ENCODE assay signal across 34 cellular contexts in the genomic region with DNA sequence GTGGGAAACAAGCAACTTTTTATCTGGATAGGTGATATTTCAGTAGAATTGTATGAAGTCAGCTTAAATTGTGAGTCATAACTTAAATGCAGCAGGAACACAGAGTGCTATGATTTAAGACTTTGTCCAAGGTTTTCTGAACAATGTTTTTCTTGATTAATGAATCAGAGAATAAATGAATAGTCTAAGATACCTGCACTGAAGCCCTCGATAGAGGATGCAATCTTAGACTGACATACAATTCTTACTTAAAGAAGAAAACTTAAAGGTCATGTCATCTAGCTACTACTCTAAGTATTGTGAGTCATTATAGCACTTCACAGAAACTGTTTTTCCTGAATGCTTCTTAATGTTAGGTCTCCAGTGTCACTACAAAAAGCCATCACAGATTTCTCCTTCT. TPM values are rescaled to one million over a fixed set of nuclear protein-coding genes. Genes with fewer than 3 reads are reported as not detected.
DNase-seq lines count a peak whose midpoint lies in the region; ATAC-seq, FAIRE-seq and TF ChIP-seq lines count a peak whose summit lies in the region.
"Had no signal": no experiment of that assay in that cellular context is flagged by ENCODE, and none has a peak within 500 bp of the region (broad histone marks: within the 10 kb centered on the region; RNA-seq: fewer than 3 reads in every experiment).

No MANE protein-coding gene starts in this region.

- H3K36me3 Mint-ChIP-seq in astrocyte (ENCODE audit: low read depth, unreplicated experiment): no peaks in the 10 kb centered on the region
- H3K36me3 Mint-ChIP-seq: activated CD4-positive, alpha-beta memory T cell treated with anti-CD3 and anti-CD28 coated beads for 36 hours had no signal

- peak; percentile 1 for DNase-seq in astrocyte (ENCODE audit: low read depth)
- DNase-seq in fibroblast of pulmonary artery (ENCODE audit: low read depth): peak; percentile 3
- peak; percentile 81 for DNase-seq in renal cortical epithelial cell (ENCODE audit: low read depth)
- no peak for DNase-seq in GM03348 (ENCODE audit: low spot score)
- DNase-seq in GM19240 (ENCODE audit: insufficient read length, low spot score): no peak
- no peak for DNase-seq in NCI-H226
- DNase-seq: activated CD4-positive, alpha-beta memory T cell treated with anti-CD3 and anti-CD28 coated beads for 36 hours; activated CD4-positive, CD25-positive, alpha-beta regulatory T cell treated with anti-CD3 and anti-CD28 coated beads, Interleukin-2, amount 50 U/mL, for 72 hours; activated naive CD4-positive, alpha-beta T cell; Caco-2; DND-41; endodermal cell; gastrocnemius medialis; KG1; left colon; mesendoderm; NCI-H1417 treated with DMSO at 0.1 percent for 48 hours; NCI-H2029 treated with DMSO at 0.1 percent for 48 hours; NCI-H2227 treated with DMSO at 0.1 percent for 48 hours; NCI-H526 treated with DMSO at 0.1 percent for 48 hours; ovary; SHP77; stimulated activated CD4-positive, alpha-beta T cell treated with anti-CD3 and anti-CD28 coated beads, Interleukin-1b, Interleukin-23, amount 100 ng/mL, for 48 hours; stimulated activated naive CD4-positive, alpha-beta T cell treated with Interleukin-2 at 50 U/mL for 16 hours had no signal

- no peaks in the 10 kb centered on the region for H3K9me3 Mint-ChIP-seq in astrocyte (ENCODE audit: unreplicated experiment)
- H3K9me3 Mint-ChIP-seq: activated CD4-positive, alpha-beta memory T cell treated with anti-CD3 and anti-CD28 coated beads for 36 hours; endodermal cell; neural crest cell had no signal

- H3K27ac ChIP-seq in astrocyte (ENCODE audit: low read depth, low read length): no peak overlapping the region
- H3K27ac ChIP-seq: C4-2B, cardiac muscle cell, gastrocnemius medialis, HL-60, ovary had no signal

- no peaks in the 10 kb centered on the region for H4K20me1 ChIP-seq in Loucy (ENCODE audit: insufficient read depth, low read length, poor library complexity, severe bottlenecking)
- H4K20me1 ChIP-seq in astrocyte (ENCODE audit: insufficient read depth, low read length): no peaks in the 10 kb centered on the region

- no peak for ATAC-seq in GM21825 (IDR thresholded peaks at IDR 0.05; ENCODE audit: unreplicated experiment)
- ATAC-seq: esophagus mucosa, gastrocnemius medialis, left colon had no signal

- H3K9me3 ChIP-seq in Loucy (ENCODE audit: insufficient read depth, low read depth, low read length) (no peaks in the 10 kb centered on the region), astrocyte (ENCODE audit: insufficient read depth, low read depth, low read length) (no peaks in the 10 kb centered on the region)
- H3K9me3 ChIP-seq: Caco-2, gastrocnemius medialis, ovary had no signal

- no peak for FAIRE-seq in astrocyte (lab: Jason Lieb, UNC)
- FAIRE-seq: H54 had no signal

- H3K4me3 ChIP-seq in Loucy (ENCODE audit: low read length, poor library complexity, severe bottlenecking) (no peak overlapping the region), astrocyte (ENCODE audit: insufficient read depth, low read depth, low read length) (no peak overlapping the region), fibroblast of pulmonary artery (replicated peaks; ENCODE audit: low read depth, low read length) (no peak overlapping the region)
- H3K4me3 ChIP-seq: cardiac muscle cell, gastrocnemius medialis, ovary, smooth muscle cell had no signal

- no peaks in the 10 kb centered on the region for H3F3A ChIP-seq in Loucy (ENCODE audit: low read depth)

- H3K4me2 ChIP-seq in Loucy (ENCODE audit: low read depth, low read length, poor library complexity, severe bottlenecking) (no peak overlapping the region), astrocyte (ENCODE audit: low read length) (no peak overlapping the region)
- H3K4me2 ChIP-seq: smooth muscle cell had no signal

- H3K4me1 ChIP-seq in Loucy (ENCODE audit: insufficient read depth, low read length, poor library complexity, severe bottlenecking) (peaks cover 15% of the 10 kb centered on the region), astrocyte (ENCODE audit: insufficient read depth, low read length) (no peaks in the 10 kb centered on the region)
- H3K4me1 ChIP-seq: gastrocnemius medialis had no signal

- H3K79me2 ChIP-seq in Loucy (ENCODE audit: insufficient read depth, low read length) (no peaks in the 10 kb centered on the region), astrocyte (ENCODE audit: insufficient read depth, low read length) (no peaks in the 10 kb centered on the region)

- H3K27me3 Mint-ChIP-seq in astrocyte (ENCODE audit: low read depth, unreplicated experiment): peaks cover 3% of the 10 kb centered on the region
- H3K27me3 Mint-ChIP-seq: activated CD4-positive, alpha-beta memory T cell treated with anti-CD3 and anti-CD28 coated beads for 36 hours had no signal

- no peak overlapping the region for H3K9ac ChIP-seq in Loucy (ENCODE audit: low read depth, low read length, poor library complexity, severe bottlenecking)
- no peak overlapping the region for H3K9ac ChIP-seq in astrocyte (ENCODE audit: low read length)

- H3K4me1 Mint-ChIP-seq in astrocyte (ENCODE audit: low read depth, unreplicated experiment): peaks cover 13% of the 10 kb centered on the region
- H3K4me1 Mint-ChIP-seq: neural crest cell had no signal

- no peaks in the 10 kb centered on the region for H3K9me2 ChIP-seq in Loucy (replicated peaks; ENCODE audit: low read depth, low read length)

- H3K36me3 ChIP-seq in Loucy (ENCODE audit: insufficient read depth, low read length) (no peaks in the 10 kb centered on the region), astrocyte (ENCODE audit: insufficient read depth, low read length) (no peaks in the 10 kb centered on the region)
- H3K36me3 ChIP-seq: cardiac muscle cell, gastrocnemius medialis, ovary had no signal

- TF ChIP-seq CTCF in Loucy (conservative IDR thresholded peaks at IDR 0.05; ENCODE audit: low read length): no peak
- TF ChIP-seq CTCF in astrocyte (IDR thresholded peaks at IDR 0.05; ENCODE audit: insufficient read depth, low read depth, low read length): no peak
- TF ChIP-seq CTCF in fibroblast of pulmonary artery (IDR thresholded peaks at IDR 0.05; ENCODE audit: low read length, missing control alignments): no peak

- H3K4me3 Mint-ChIP-seq in astrocyte (ENCODE audit: unreplicated experiment): no peak overlapping the region
- H3K4me3 Mint-ChIP-seq: activated CD4-positive, alpha-beta memory T cell treated with anti-CD3 and anti-CD28 coated beads for 36 hours; endodermal cell; neural crest cell had no signal

- H2AFZ ChIP-seq in Loucy (ENCODE audit: low read length) (peak overlapping the region; percentile 18; the same call in 1 of the 2 replicates), astrocyte (ENCODE audit: low read depth, low read length) (no peak overlapping the region)

- H3K27me3 ChIP-seq in Loucy (ENCODE audit: insufficient read depth, low read length, poor library complexity, severe bottlenecking): no peaks in the 10 kb centered on the region
- H3K27me3 ChIP-seq in astrocyte (ENCODE audit: insufficient read depth, low read length): no peaks in the 10 kb centered on the region
- H3K27me3 ChIP-seq: gastrocnemius medialis, ovary had no signal

- no peak overlapping the region for H3K27ac Mint-ChIP-seq in astrocyte (ENCODE audit: unreplicated experiment)
- H3K27ac Mint-ChIP-seq: activated CD4-positive, alpha-beta memory T cell treated with anti-CD3 and anti-CD28 coated beads for 36 hours; endodermal cell had no signal

RNA-seq across cellular contexts. Expression of gene ARHGEF38, which starts 8.1 kb away (rescaled TPM):
- total RNA-seq in astrocyte (not detected in 2 replicates), renal cortical epithelial cell (0.69 and 11.7 TPM in 2 replicates)
- total RNA-seq: activated CD4-positive, alpha-beta memory T cell treated with anti-CD3 and anti-CD28 coated beads for 36 hours; cardiac muscle cell; gastrocnemius medialis; neural crest cell; smooth muscle cell; T-helper 2 cell treated with Interferon-gamma antibody and Interleukin-4, amounts not matched to agents 100 ng/mL and 5 ng/mL, for 36 hours had no signal

Comparison
In these comparisons a context has a peak if more than half of its experiments do, and no peak if none do; other contexts are left out.
1. DNase-seq: peak in astrocyte (single experiment), fibroblast of pulmonary artery (single experiment) and renal cortical epithelial cell (single experiment); none in GM03348 (single experiment), GM19240 (single experiment) and NCI-H226 (single experiment).